ENCODE assay signal across 5 cellular contexts in genomic region chr11:103344886-103345285, GRCh38.
"Had no signal": no experiment of that assay in that cellular context is flagged by ENCODE, and none has a peak within 500 bp of the region (broad histone marks: within the 10 kb centered on the region; RNA-seq: fewer than 3 reads in every experiment).

No MANE protein-coding gene starts in this region.

- DNase-seq: H9, HCEC 1CT, IMR-90 had no signal

- ATAC-seq: GM23338, K562 had no signal

- H3K4me3 ChIP-seq: GM23338, K562 had no signal
